ENCODE assay signal across 8 cellular contexts in the genomic region with DNA sequence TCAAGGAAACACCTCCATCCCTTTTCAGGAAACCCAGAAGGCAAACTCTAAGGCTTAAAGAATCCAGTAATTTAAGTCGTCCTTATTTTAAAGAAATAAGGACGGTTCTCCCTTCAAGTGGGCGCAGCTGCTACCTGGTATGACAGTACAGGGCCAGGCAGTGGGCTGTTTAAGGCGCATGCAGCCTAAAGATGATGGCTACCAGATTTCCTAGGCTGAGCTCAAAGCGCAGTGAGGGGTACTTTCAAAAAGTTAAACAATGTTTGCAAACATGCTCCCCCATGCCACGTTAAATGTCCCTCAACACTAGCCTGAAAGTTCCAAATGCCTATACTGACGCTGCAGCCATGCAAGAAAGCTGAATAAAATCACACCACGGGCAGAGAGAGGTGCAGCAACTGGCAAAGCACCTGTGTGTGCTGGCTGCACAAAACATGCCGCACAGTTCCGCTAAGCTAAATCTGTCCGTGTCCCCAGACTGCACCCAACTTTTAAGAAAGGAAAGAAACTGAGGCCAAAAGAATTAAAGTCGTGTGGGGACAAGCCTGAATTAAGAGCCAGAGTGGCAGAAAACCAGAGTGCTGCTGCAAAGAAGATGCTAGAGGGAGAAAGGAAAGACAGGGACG. TPM values are rescaled to one million over a fixed set of nuclear protein-coding genes. Genes with fewer than 3 reads are reported as not detected.
A peak's percentile ranks its signal among the peaks of the same experiment; 100 is the strongest.
DNase-seq lines count a peak whose midpoint lies in the region; ATAC-seq and TF ChIP-seq lines count a peak whose summit lies in the region.

No MANE protein-coding gene starts in this region.

- DNase-seq in SW480 (ENCODE audit: low spot score) (peak; percentile 18), endodermal cell (no peak), mesenteric fat pad (ENCODE audit: low spot score) (no peak), DMS153 (lab: John Stamatoyannopoulos, UW) (no peak)

- peak overlapping the region in 10 of 11 experiments; percentile 34 to 73 (median 62); a peak in 19 of 22 replicates for H3K27ac ChIP-seq in BLaER1 treated with 17β-estradiol and CSF1 and Interleukin-3, amounts not matched to agents 10 nM and 100 nM
- peak overlapping the region; percentile 25 for H3K27ac ChIP-seq in endodermal cell (ENCODE audit: low read depth, low read length)

- peak; percentile 11 for ATAC-seq in GM19025 (IDR thresholded peaks at IDR 0.05; ENCODE audit: low read depth, unreplicated experiment)
- peak; percentile 26 for ATAC-seq in HG03139 (IDR thresholded peaks at IDR 0.05; ENCODE audit: unreplicated experiment)

- peaks cover 31 to 46% (median 40%) of the 10 kb centered on the region in 10 experiments for H3K4me1 ChIP-seq in BLaER1 treated with 17β-estradiol and CSF1 and Interleukin-3, amounts not matched to agents 10 nM and 100 nM
- H3K4me1 ChIP-seq in endodermal cell (ENCODE audit: control insufficient read depth, insufficient read depth, low read length): peaks cover 3% of the 10 kb centered on the region
- peaks cover 27% of the 10 kb centered on the region for H3K4me1 ChIP-seq in mucosa of stomach (ENCODE audit: control insufficient read depth, insufficient read depth, low read length)

- peak overlapping the region; percentile 84 for H3K4me3 Mint-ChIP-seq in endodermal cell

- no peaks in the 10 kb centered on the region for H3K36me3 ChIP-seq in BLaER1 treated with 17β-estradiol and CSF1 and Interleukin-3, amounts not matched to agents 10 nM and 100 nM
- no peaks in the 10 kb centered on the region for H3K36me3 ChIP-seq in endodermal cell (ENCODE audit: control insufficient read depth, insufficient read depth, low read length)
- no peaks in the 10 kb centered on the region for H3K36me3 ChIP-seq in mucosa of stomach (ENCODE audit: control insufficient read depth, insufficient read depth, low read length)

- H3K4me1 Mint-ChIP-seq in endodermal cell: peaks cover 24% of the 10 kb centered on the region

- peak overlapping the region; percentile 59 to 83 (median 68) for H3K4me3 ChIP-seq in BLaER1 treated with 17β-estradiol and CSF1 and Interleukin-3, amounts not matched to agents 10 nM and 100 nM
- H3K4me3 ChIP-seq in endodermal cell (ENCODE audit: low read length) (peak overlapping the region; percentile 98), mucosa of stomach (ENCODE audit: low read length) (peak overlapping the region; percentile 24)

- peak overlapping the region; percentile 59 to 80 (median 77) for H3K9ac ChIP-seq in BLaER1 treated with 17β-estradiol and CSF1 and Interleukin-3, amounts not matched to agents 10 nM and 100 nM
- H3K9ac ChIP-seq in endodermal cell (ENCODE audit: extremely low read depth, low read length, poor library complexity, severe bottlenecking): peak overlapping the region; percentile 74
- H3K9ac ChIP-seq in mucosa of stomach (ENCODE audit: low read length): peak overlapping the region; percentile 42

- H3K36me3 Mint-ChIP-seq in endodermal cell (ENCODE audit: low read depth): peaks cover 7% of the 10 kb centered on the region

- no peaks in the 10 kb centered on the region for H3K9me3 ChIP-seq in BLaER1 treated with 17β-estradiol and CSF1 and Interleukin-3, amounts not matched to agents 10 nM and 100 nM (replicated peaks in 1 of 11)
- no peaks in the 10 kb centered on the region for H3K9me3 ChIP-seq in endodermal cell (ENCODE audit: control insufficient read depth, low read length)
- H3K9me3 ChIP-seq in mucosa of stomach (ENCODE audit: control insufficient read depth, low read length): no peaks in the 10 kb centered on the region

- H3K4me2 ChIP-seq in BLaER1 treated with 17β-estradiol and CSF1 and Interleukin-3, amounts not matched to agents 10 nM and 100 nM: peak overlapping the region; percentile 70 to 95 (median 89)

- peaks cover 0 to 6% (median 0%) of the 10 kb centered on the region in 11 experiments; a peak in 3 of 22 replicates for H4K20me1 ChIP-seq in BLaER1 treated with 17β-estradiol and CSF1 and Interleukin-3, amounts not matched to agents 10 nM and 100 nM

- H3K9me3 Mint-ChIP-seq in endodermal cell: no peaks in the 10 kb centered on the region

- 8 to 9% methylated on average over 11 to 13 of the region's 13 CpGs for WGBS in endodermal cell (ENCODE audit: insufficient coverage in 1 of 2, insufficient read length in 1 of 2), 2 experiments

- no peaks in the 10 kb centered on the region for H3K27me3 ChIP-seq in BLaER1 treated with 17β-estradiol and CSF1 and Interleukin-3, amounts not matched to agents 10 nM and 100 nM
- H3K27me3 ChIP-seq in endodermal cell (ENCODE audit: control insufficient read depth, insufficient read depth, low read length, poor library complexity, severe bottlenecking) (no peaks in the 10 kb centered on the region), mucosa of stomach (ENCODE audit: control insufficient read depth, insufficient read depth, low read length) (no peaks in the 10 kb centered on the region)

- TF ChIP-seq CTCF in endodermal cell (conservative IDR thresholded peaks at IDR 0.05): no peak

- H3K27me3 Mint-ChIP-seq in endodermal cell (ENCODE audit: insufficient read depth): no peaks in the 10 kb centered on the region

- peak overlapping the region; percentile 92 for H3K27ac Mint-ChIP-seq in endodermal cell

RNA-seq across cellular contexts. Expression of a gene that starts 0.6 kb away (rescaled TPM):
- total RNA-seq in endodermal cell: 10 to 100 TPM; 30.8 to 46.7 TPM
- 32.6 TPM for polyA plus RNA-seq in endodermal cell (2013, experiment 1 of 2)
- polyA plus RNA-seq in endodermal cell (2013, experiment 2 of 2): 33.6 TPM
- 39.3 TPM for total RNA-seq in mesenteric fat pad

RNA-seq across cellular contexts. Expression of a gene that starts 24.3 kb away (rescaled TPM):
- 1 to 10 TPM; 1.7 to 3.5 TPM for total RNA-seq in endodermal cell
- 5.5 TPM for polyA plus RNA-seq in endodermal cell (2013, experiment 1 of 2)
- 5.1 TPM for polyA plus RNA-seq in endodermal cell (2013, experiment 2 of 2)
- 27.6 TPM for total RNA-seq in mesenteric fat pad

Comparison
In these comparisons a context has a peak if more than half of its experiments do, and no peak if none do; other contexts are left out.
1. H3K4me3 ChIP-seq: peak in every context shown above with its lines; median percentile 98 in endodermal cell; 68 in BLaER1 treated with 17β-estradiol and CSF1 and Interleukin-3, amounts not matched to agents 10 nM and 100 nM; 24 in mucosa of stomach.